Comparison of ENCODE assay signal across 20 cellular contexts in genomic region chr11:91979775-91980174, GRCh38.
DNase-seq lines count a peak whose midpoint lies in the region; ATAC-seq, FAIRE-seq and TF ChIP-seq lines count a peak whose summit lies in the region.
"Had no signal": no experiment of that assay in that cellular context is flagged by ENCODE, and none has a peak within 500 bp of the region (broad histone marks: within the 10 kb centered on the region; RNA-seq: fewer than 3 reads in every experiment).

No MANE protein-coding gene starts in this region.

- no peak overlapping the region for H3K23ac ChIP-seq in IMR-90 (ENCODE audit: low read depth, low read length)

- H3K4me2 ChIP-seq in IMR-90 (ENCODE audit: low read depth, low read length) = no peak overlapping the region
- H3K4me2 ChIP-seq: BLaER1 had no signal

- no peak overlapping the region for H2AK5ac ChIP-seq in IMR-90 (ENCODE audit: low read depth, low read length)

- no peak overlapping the region for H2BK20ac ChIP-seq in IMR-90 (ENCODE audit: low read depth, low read length)

- H3K56ac ChIP-seq in IMR-90 (ENCODE audit: extremely low read depth, insufficient read depth, low read length) = no peak overlapping the region

- H3K14ac ChIP-seq in IMR-90 (replicated peaks; ENCODE audit: low read depth, low read length) = no peak overlapping the region

- POLR2A ChIA-PET in IMR-90 (lab: Charles Lee; ENCODE audit: unreplicated experiment) (no interaction called here), WTC11 (lab: Charles Lee) (no interaction called here)

- H3K9ac ChIP-seq in IMR-90 (ENCODE audit: low read depth, low read length) = no peak overlapping the region
- H3K9ac ChIP-seq: BLaER1, GM23248 had no signal

- H3K27ac ChIP-seq in IMR-90 (ENCODE audit: insufficient read depth, low read length) = no peak overlapping the region
- H3K27ac ChIP-seq: BLaER1, C4-2B, GM23248 had no signal

- no peak for TF ChIP-seq POLR2A in IMR-90 (IDR thresholded peaks at IDR 0.05; ENCODE audit: low read depth, low read length)

- no peak overlapping the region for H4K8ac ChIP-seq in IMR-90 (ENCODE audit: low read depth in 2 of 2, low read length in 2 of 2)

- H3K27ac Mint-ChIP-seq in WTC11 = no peak overlapping the region
- H3K27ac Mint-ChIP-seq: B cell; CD4-positive, CD25-positive, alpha-beta regulatory T cell; CD8-positive, alpha-beta T cell; H9 had no signal

- no peak overlapping the region for H3K4me3 ChIP-seq in IMR-90 (ENCODE audit: insufficient read depth, low read depth, low read length)
- H3K4me3 ChIP-seq: BLaER1, GM12878, GM23248 had no signal

- H2BK120ac ChIP-seq in IMR-90 (ENCODE audit: low read depth, low read length) = no peak overlapping the region

- DNase-seq in IMR-90 (no peak), WTC11 (ENCODE audit: low spot score) (no peak), frontal cortex (ENCODE audit: low spot score in 2 of 2) (no peak), NCI-H345 treated with DMSO at 0.1 percent for 48 hours (lab: John Stamatoyannopoulos, UW; ENCODE audit: unreplicated experiment) (no peak), ACHN (no peak), mucosa of gallbladder (ENCODE audit: low spot score) (no peak)
- DNase-seq: Caco-2; CD4-positive, CD25-positive, alpha-beta regulatory T cell; CD8-positive, alpha-beta T cell; DMS153; DND-41; GDM1; GM23248; H9 had no signal

- no peaks in the 10 kb centered on the region for H4K20me1 ChIP-seq in IMR-90 (ENCODE audit: insufficient read depth, low read length)
- H4K20me1 ChIP-seq: BLaER1 had no signal

- peaks cover 9% of the 10 kb centered on the region for H3K9me3 ChIP-seq in IMR-90 (ENCODE audit: control insufficient read depth, insufficient read depth, low read length)
- H3K9me3 ChIP-seq: BLaER1, Caco-2 had no signal

- no peak overlapping the region for H2BK5ac ChIP-seq in IMR-90 (ENCODE audit: low read depth, low read length, poor library complexity, severe bottlenecking)

- no peaks in the 10 kb centered on the region for H3K36me3 Mint-ChIP-seq in WTC11
- H3K36me3 Mint-ChIP-seq: CD4-positive, CD25-positive, alpha-beta regulatory T cell; CD8-positive, alpha-beta T cell had no signal

- no peak for TF ChIP-seq RAD21 in IMR-90 (IDR thresholded peaks at IDR 0.05; ENCODE audit: low read length)

- TF ChIP-seq CTCF in IMR-90 (conservative IDR thresholded peaks at IDR 0.05; ENCODE audit: low read depth, low read length) = no peak
- no peak for TF ChIP-seq CTCF in WTC11 (IDR thresholded peaks at IDR 0.05)

- H2AK9ac ChIP-seq in IMR-90 (replicated peaks; ENCODE audit: low read depth, low read length, poor library complexity) = no peak overlapping the region

- peaks cover 13% of the 10 kb centered on the region for H3K4me1 Mint-ChIP-seq in WTC11
- H3K4me1 Mint-ChIP-seq: B cell; CD4-positive, CD25-positive, alpha-beta regulatory T cell had no signal

- dilution Hi-C loops in IMR-90 (cut with HindIII; ENCODE audit: low sequenced_read_pairs, unreplicated experiment) = no loop called here

- no TSS peak for BruUV-seq in IMR-90 (replicated peaks; lab: Mats Ljungman, UMichigan)

- peak; percentile 50 for FAIRE-seq in frontal cortex (lab: Jason Lieb, UNC)
- FAIRE-seq: GM12878, GM19239 had no signal

- no peak overlapping the region for H2BK15ac ChIP-seq in IMR-90 (ENCODE audit: low read depth, low read length)

- no CpG with 5 or more reads among the region's 1 CpG for WGBS in IMR-90 (ENCODE audit: extremely low coverage in 2 of 2, insufficient read length in 1 of 2), 2 experiments

- H3K18ac ChIP-seq in IMR-90 (ENCODE audit: low read depth, low read length) = no peak overlapping the region

- CTCF ChIA-PET in IMR-90 (lab: Yijun Ruan, JAX) (no interaction called here), WTC11 (lab: Charles Lee) (no interaction called here)

- H3K36me3 ChIP-seq in IMR-90 (ENCODE audit: control insufficient read depth, insufficient read depth, low read length) = no peaks in the 10 kb centered on the region
- H3K36me3 ChIP-seq: BLaER1 had no signal

- H4K5ac ChIP-seq in IMR-90 (ENCODE audit: low read depth, low read length) = no peak overlapping the region

- no peaks in the 10 kb centered on the region for H3K79me1 ChIP-seq in IMR-90 (ENCODE audit: low read depth in 1 of 2, low read length in 2 of 2)

- in situ Hi-C loops in IMR-90 (cut with MboI; ENCODE audit: low sequenced_read_pairs) = no loop called here
- in situ Hi-C loops in ACHN (cut with HindIII; ENCODE audit: low pct_ligation_motif_present, low pct_unique_long_range_greater_than_20kb, low sequenced_read_pairs) = no loop called here

- no peaks in the 10 kb centered on the region for H3K27me3 Mint-ChIP-seq in WTC11 (ENCODE audit: low read depth)
- H3K27me3 Mint-ChIP-seq: B cell; CD4-positive, CD25-positive, alpha-beta regulatory T cell had no signal

- no peaks in the 10 kb centered on the region for H3K9me1 ChIP-seq in IMR-90 (ENCODE audit: insufficient read depth, low read length)

- H4K91ac ChIP-seq in IMR-90 (ENCODE audit: insufficient read depth, low read depth, low read length) = no peak overlapping the region

- peaks cover 3% of the 10 kb centered on the region; the same call in 1 of the 2 replicates for H3K9me3 Mint-ChIP-seq in WTC11
- H3K9me3 Mint-ChIP-seq: H9 had no signal

- intact Hi-C loops in IMR-90 (cut with micrococcal nuclease) = no loop called here

- H3K27me3 ChIP-seq in IMR-90 (ENCODE audit: control insufficient read depth, insufficient read depth, low read length) = no peaks in the 10 kb centered on the region
- H3K27me3 ChIP-seq: BLaER1 had no signal

- peaks cover 2% of the 10 kb centered on the region; the same call in 1 of the 2 replicates for H3K4me1 ChIP-seq in IMR-90 (ENCODE audit: control insufficient read depth, insufficient read depth, low read length)
- H3K4me1 ChIP-seq: BLaER1, Caco-2 had no signal

- no peak overlapping the region for H2AFZ ChIP-seq in IMR-90 (replicated peaks; ENCODE audit: low read length, poor library complexity)
- H2AFZ ChIP-seq: GM23248 had no signal

- no peak overlapping the region for H3K4ac ChIP-seq in IMR-90 (ENCODE audit: low read depth, low read length)

- ATAC-seq in IMR-90 (ENCODE audit: low read depth) = no peak
- ATAC-seq in WTC11 = no peak
- ATAC-seq: CD8-positive, alpha-beta T cell; GM12878; HCT116 had no signal

- no peak overlapping the region for H3K4me3 Mint-ChIP-seq in WTC11
- H3K4me3 Mint-ChIP-seq: B cell; CD4-positive, CD25-positive, alpha-beta regulatory T cell; CD8-positive, alpha-beta T cell; H9 had no signal

TF ChIP-seq in IMR-90, 13 proteins besides CTCF, POLR2A, EP300 and RAD21:
- TF ChIP-seq NFE2L2 (IDR thresholded peaks at IDR 0.05; ENCODE audit: low read depth, low read length) (no peak), CEBPB (IDR thresholded peaks at IDR 0.05; ENCODE audit: low read depth, low read length) (peak; percentile 48; the same call in 1 of the 2 replicates)
TF ChIP-seq in IMR-90: peak in this region for 1.

TF ChIP-seq in WTC11, 78 proteins besides CTCF, POLR2A, EP300 and RAD21:
- TF ChIP-seq AFF4 (CRISPR knock-in tag; IDR thresholded peaks at IDR 0.05; ENCODE audit: borderline replicate concordance) (no peak), HMGA2 (CRISPR knock-in tag; IDR thresholded peaks at IDR 0.05) (peak; percentile 19; the same call in 1 of the 2 replicates)
